In the genomic region with DNA sequence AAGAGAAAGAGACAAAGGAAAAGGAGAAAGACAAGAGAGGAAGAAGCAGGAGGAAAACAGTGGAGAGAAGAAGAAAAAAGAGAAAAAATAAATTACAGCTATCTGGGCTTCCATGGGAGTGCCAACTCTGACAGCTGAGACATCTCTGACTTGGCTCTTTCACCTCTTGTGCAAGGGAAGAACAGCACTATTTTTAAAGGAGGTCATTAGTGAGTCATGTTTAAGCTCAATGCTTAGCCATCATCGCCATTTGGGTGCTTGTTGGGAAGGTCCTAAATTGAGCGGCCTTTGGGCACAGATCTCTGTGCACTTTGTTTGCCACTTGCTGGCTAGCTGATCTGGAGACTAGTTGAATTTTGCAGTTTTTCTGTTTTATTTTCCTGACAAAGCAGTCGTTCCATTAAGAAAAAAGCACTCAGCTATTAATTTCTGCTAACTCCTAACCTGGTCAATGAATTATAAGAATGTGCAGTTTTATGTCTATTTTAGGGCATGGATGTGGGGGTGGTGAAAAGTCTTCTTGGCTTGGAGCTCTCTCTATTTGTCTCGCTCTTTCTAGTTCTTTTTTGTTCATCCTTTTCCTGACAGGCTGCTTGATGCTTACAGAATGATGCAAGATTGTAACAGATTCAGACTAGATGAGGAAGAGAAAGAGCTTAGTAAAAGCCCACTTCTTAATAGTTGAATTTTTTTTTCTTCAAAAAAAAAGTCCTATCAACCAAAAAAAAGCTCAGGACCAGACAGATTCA, we compare ENCODE assay signal across 10 cellular contexts.
A peak's percentile ranks its signal among the peaks of the same experiment; 100 is the strongest.
DNase-seq lines count a peak whose midpoint lies in the region; ATAC-seq, FAIRE-seq and TF ChIP-seq lines count a peak whose summit lies in the region.
"Had no signal": no experiment of that assay in that cellular context is flagged by ENCODE, and none has a peak within 500 bp of the region (broad histone marks: within the 10 kb centered on the region; RNA-seq: fewer than 3 reads in every experiment).

No MANE protein-coding gene starts in this region.

- H3K9me3 ChIP-seq in upper lobe of right lung, result no peaks in the 10 kb centered on the region

- peak; percentile 37 for ATAC-seq in upper lobe of right lung
- ATAC-seq in HG03175 (IDR thresholded peaks at IDR 0.05; ENCODE audit: unreplicated experiment), result no peak

- no peak for FAIRE-seq in frontal cortex (lab: Jason Lieb, UNC)
- FAIRE-seq: GM12892 had no signal

- H3K27ac ChIP-seq in upper lobe of right lung, result peak overlapping the region; percentile 19

- peaks cover 3% of the 10 kb centered on the region for H3K4me1 ChIP-seq in upper lobe of right lung

- DNase-seq in NCI-H226 (peak; percentile 59), cardiac fibroblast (ENCODE audit: low read depth in 2 of 2) (peak; percentile 82 to 88), kidney glomerular epithelial cell (lab: John Stamatoyannopoulos, UW) (peak; percentile 31), upper lobe of right lung (no peak), frontal cortex (ENCODE audit: low spot score in 2 of 2) (no peak), GM20000 (ENCODE audit: low spot score) (no peak)
- DNase-seq: NCI-H1436, T-helper 9 cell had no signal

- H3K4me3 ChIP-seq in cardiac fibroblast (replicated peaks in 1 of 2; ENCODE audit: low read depth in 2 of 2, low read length in 2 of 2) (no peak overlapping the region), upper lobe of right lung (no peak overlapping the region)

- TF ChIP-seq CTCF in cardiac fibroblast (IDR thresholded peaks at IDR 0.05; ENCODE audit: low read depth, low read length) (no peak), upper lobe of right lung (IDR thresholded peaks at IDR 0.05) (no peak), GM20000 (IDR thresholded peaks at IDR 0.05; ENCODE audit: extremely low read depth, missing control alignments) (no peak)

- no peaks in the 10 kb centered on the region for H3K36me3 ChIP-seq in upper lobe of right lung

- intact Hi-C loops in upper lobe of right lung (cut with DNase I), result no loop called here

- no peaks in the 10 kb centered on the region for H3K27me3 ChIP-seq in upper lobe of right lung

Comparison
In these comparisons a context has a peak if more than half of its experiments do, and no peak if none do; other contexts are left out.
1. DNase-seq: peak in NCI-H226 (single experiment), cardiac fibroblast (2 of 2) and kidney glomerular epithelial cell (single experiment); none in upper lobe of right lung (single experiment), frontal cortex (0 of 2) and GM20000 (single experiment).